In the genomic region with DNA sequence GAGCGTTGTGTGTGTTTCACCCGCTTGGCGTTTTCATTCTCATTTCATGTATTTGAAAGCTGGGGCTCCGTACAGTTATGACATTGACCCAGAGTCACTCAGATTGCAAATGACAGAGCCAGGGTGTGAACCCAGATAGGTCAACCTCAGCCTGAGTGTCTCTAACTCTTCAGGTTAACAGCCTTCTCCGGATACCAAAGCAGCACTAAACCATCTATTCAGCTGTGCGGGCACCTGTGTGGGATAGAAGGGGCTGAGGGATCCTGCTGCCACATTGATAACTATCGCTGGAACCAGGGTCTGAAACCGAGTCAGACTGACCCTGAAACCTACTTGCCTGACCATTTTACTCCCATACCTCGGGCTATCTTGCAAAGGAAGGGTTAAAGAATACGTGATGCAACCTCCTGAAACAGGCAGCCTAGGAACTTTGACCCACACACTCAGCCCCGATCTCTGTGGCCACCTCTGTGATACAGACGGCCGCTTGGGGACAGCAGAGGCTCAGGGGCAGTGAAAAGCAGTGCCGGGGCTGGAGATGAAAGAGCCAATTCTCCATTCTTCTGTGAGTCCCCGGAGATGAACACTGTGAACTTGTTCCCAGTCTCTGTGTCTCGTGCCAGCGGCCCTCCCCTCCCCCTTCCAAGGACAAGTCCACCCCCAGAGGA, we compare ENCODE assay signal across 7 cellular contexts.
DNase-seq lines count a peak whose midpoint lies in the region; ATAC-seq and TF ChIP-seq lines count a peak whose summit lies in the region.

No MANE protein-coding gene starts in this region.

- no peak overlapping the region for H3K27ac ChIP-seq in mesenchymal stem cell (ENCODE audit: low read length, poor library complexity, severe bottlenecking)

- no peak overlapping the region for H2BK15ac ChIP-seq in mesenchymal stem cell (ENCODE audit: low read depth, poor library complexity, severe bottlenecking)

- H3K27me3 ChIP-seq in NT2/D1 (ENCODE audit: insufficient read depth, insufficient read length) (no peaks in the 10 kb centered on the region), mesenchymal stem cell (ENCODE audit: control insufficient read depth in 1 of 2, insufficient read depth in 1 of 2, low read length in 2 of 2) (no peaks in the 10 kb centered on the region)

- H3K4me3 Mint-ChIP-seq in endothelial cell (ENCODE audit: unreplicated experiment), result no peak overlapping the region

- H3K27me3 Mint-ChIP-seq in endothelial cell (ENCODE audit: unreplicated experiment), result peaks cover 4% of the 10 kb centered on the region

- H3K9me3 ChIP-seq in NT2/D1 (ENCODE audit: insufficient read depth, low read length) (no peaks in the 10 kb centered on the region), mesenchymal stem cell (ENCODE audit: control insufficient read depth, low read length) (no peaks in the 10 kb centered on the region)

- H3K36me3 ChIP-seq in NT2/D1 (ENCODE audit: insufficient read depth, insufficient read length, low read length) (no peaks in the 10 kb centered on the region), mesenchymal stem cell (ENCODE audit: control insufficient read depth in 1 of 2, insufficient read depth in 2 of 2, low read depth in 1 of 2, low read length in 2 of 2) (no peaks in the 10 kb centered on the region)

- peak overlapping the region; percentile 67 for H2AK5ac ChIP-seq in mesenchymal stem cell (ENCODE audit: low read length, severe bottlenecking)

- no peak overlapping the region for H3K23ac ChIP-seq in mesenchymal stem cell (ENCODE audit: low read length in 2 of 2)

- H3K36me3 Mint-ChIP-seq in endothelial cell (ENCODE audit: low read depth, unreplicated experiment), result no peaks in the 10 kb centered on the region

- H3K4me1 ChIP-seq in NT2/D1 (ENCODE audit: insufficient read depth, insufficient read length) (no peaks in the 10 kb centered on the region), mesenchymal stem cell (ENCODE audit: control insufficient read depth, insufficient read depth, low read depth, low read length) (peaks cover 5% of the 10 kb centered on the region)

- H3K9ac ChIP-seq in NT2/D1 (ENCODE audit: insufficient read length, low read depth), result no peak overlapping the region
- H3K9ac ChIP-seq in mesenchymal stem cell (ENCODE audit: low read length), result peak overlapping the region; percentile 78

- H4K91ac ChIP-seq in mesenchymal stem cell (ENCODE audit: low read length), result no peak overlapping the region

- H2BK12ac ChIP-seq in mesenchymal stem cell (ENCODE audit: low read length in 2 of 2), result peak overlapping the region in 1 of 2 experiments; percentile 42

- H3K4me1 Mint-ChIP-seq in endothelial cell (ENCODE audit: unreplicated experiment), result peaks cover 17% of the 10 kb centered on the region

- peak overlapping the region; percentile 66 for H4K8ac ChIP-seq in mesenchymal stem cell (ENCODE audit: low read length)

- H2BK120ac ChIP-seq in mesenchymal stem cell (ENCODE audit: low read depth, low read length), result no peak overlapping the region

- peak; percentile 15 for DNase-seq in NT2/D1 (ENCODE audit: low read depth, low spot score)
- peak; percentile 69 for DNase-seq in endothelial cell (ENCODE audit: low spot score)
- peak; percentile 40 for DNase-seq in mesenchymal stem cell
- no peak for DNase-seq in RKO (ENCODE audit: low spot score)

- H3K27ac Mint-ChIP-seq in endothelial cell (ENCODE audit: unreplicated experiment), result no peak overlapping the region

- no peak overlapping the region for H2AFZ ChIP-seq in mesenchymal stem cell (ENCODE audit: low read depth, low read length)

- peak; percentile 59 for ATAC-seq in GM18907 (IDR thresholded peaks at IDR 0.05; ENCODE audit: unreplicated experiment)
- ATAC-seq in HG02840 (IDR thresholded peaks at IDR 0.05; ENCODE audit: low FRiP score, unreplicated experiment), result no peak
- no peak for ATAC-seq in GM21526 (IDR thresholded peaks at IDR 0.05; ENCODE audit: low FRiP score, unreplicated experiment)

- 61% methylated on average over 14 of the region's 17 CpGs for WGBS in mesenchymal stem cell

- no peaks in the 10 kb centered on the region for H3K9me3 Mint-ChIP-seq in endothelial cell (ENCODE audit: unreplicated experiment)

- H3K4ac ChIP-seq in mesenchymal stem cell (ENCODE audit: low read depth in 1 of 2, low read length in 2 of 2), result peak overlapping the region in 1 of 2 experiments; percentile 71

- no peak overlapping the region for H2BK5ac ChIP-seq in mesenchymal stem cell (ENCODE audit: low read depth, low read length, poor library complexity, severe bottlenecking)

- no peak overlapping the region for H3K4me3 ChIP-seq in NT2/D1 (ENCODE audit: insufficient read length, low read depth)
- H3K4me3 ChIP-seq in mesenchymal stem cell (ENCODE audit: insufficient read depth in 1 of 2, low read depth in 1 of 2, low read length in 2 of 2), result peak overlapping the region in 1 of 2 experiments; percentile 48

- H3K18ac ChIP-seq in mesenchymal stem cell (ENCODE audit: low read depth in 1 of 2, low read length in 2 of 2), result peak overlapping the region in 1 of 2 experiments; percentile 8

- peak overlapping the region; percentile 38 for H3K4me2 ChIP-seq in mesenchymal stem cell (ENCODE audit: low read length, poor library complexity, severe bottlenecking)

- TF ChIP-seq CTCF in endothelial cell (IDR thresholded peaks at IDR 0.05; ENCODE audit: unreplicated experiment), result no peak

- H3K14ac ChIP-seq in mesenchymal stem cell (ENCODE audit: low read length in 2 of 2), result no peak overlapping the region

- H3K79me1 ChIP-seq in mesenchymal stem cell (replicated peaks; ENCODE audit: low read length, poor library complexity, severe bottlenecking), result peaks cover 2% of the 10 kb centered on the region
